Comparison of ENCODE assay signal across 8 cellular contexts in genomic region chr2:74472086-74472944, GRCh38. TPM values are rescaled to one million over a fixed set of nuclear protein-coding genes. Genes with fewer than 3 reads are reported as not detected.
DNase-seq lines count a peak whose midpoint lies in the region; ATAC-seq lines count a peak whose summit lies in the region.

Gene MRPL53, minus strand, starts transcription at chr2:74472680. Its CDS starts 20 bp downstream, at chr2:74472660.

- H3K4me3 ChIP-seq in HUES6 (ENCODE audit: low read depth, low read length), result peak within 1 kb of the TSS; percentile 86
- H3K4me3 ChIP-seq in mononuclear cell (ENCODE audit: low read length), result peak within 1 kb of the TSS; percentile 73

- H3K27me3 ChIP-seq in HUES6 (ENCODE audit: control insufficient read depth, insufficient read depth, low read length) (no peaks in the 10 kb centered on the region), mononuclear cell (ENCODE audit: insufficient read depth, low read length) (no peaks in the 10 kb centered on the region)

- in situ Hi-C loops in Caki2 (cut with HindIII; ENCODE audit: low pct_unique_long_range_greater_than_20kb, low sequenced_read_pairs), result no loop called here

- DNase-seq in Caki2 (ENCODE audit: low read depth), result peak; percentile 88
- peak; percentile 94 for DNase-seq in OCI-M1 (lab: John Stamatoyannopoulos, UW)
- DNase-seq in activated T-cell treated with anti-CD3 and anti-CD28 coated beads for 1 hour (ENCODE audit: low read depth), result peak; percentile 99
- peak; percentile 76 for DNase-seq in epidermal melanocyte (ENCODE audit: insufficient read length, low spot score)
- peak; percentile 92 for DNase-seq in stimulated activated CD8-positive, alpha-beta memory T cell treated with anti-CD3 and anti-CD28 coated beads, Interleukin-2, amount 100 ng/mL, for 48 hours (ENCODE audit: low read depth in 2 of 2)

- peak; percentile 82 for ATAC-seq in GM21381 (IDR thresholded peaks at IDR 0.05; ENCODE audit: unreplicated experiment)

- H3K9ac ChIP-seq in HUES6 (ENCODE audit: low read length), result peak within 1 kb of the TSS; percentile 89

- peak within 1 kb of the TSS; percentile 12 for H3K27ac ChIP-seq in HUES6 (ENCODE audit: low read depth, low read length)

- H3K36me3 ChIP-seq in HUES6 (ENCODE audit: control insufficient read depth, insufficient read depth, low read length), result peaks cover 17% of the 10 kb centered on the region

- no peaks in the 10 kb centered on the region for H3K9me3 ChIP-seq in HUES6 (ENCODE audit: control insufficient read depth, insufficient read depth, low read depth, low read length)
- H3K9me3 ChIP-seq in mononuclear cell (ENCODE audit: low read depth, low read length), result no peaks in the 10 kb centered on the region

- H3K4me1 ChIP-seq in HUES6 (ENCODE audit: control insufficient read depth, insufficient read depth, low read length), result no peaks in the 10 kb centered on the region
- H3K4me1 ChIP-seq in mononuclear cell (ENCODE audit: insufficient read depth, low read length), result peaks cover 31% of the 10 kb centered on the region

RNA-seq across cellular contexts. Expression of gene MRPL53, which starts in this region (rescaled TPM):
- 54.0 and 123 TPM in 2 replicates for total RNA-seq in Caki2 (2014; rRNA removed; shearing (Covaris generic); ENCODE audit: low replicate concordance)
- total RNA-seq in mononuclear cell, result 8.3 TPM

Comparison
In these comparisons a context has a peak if more than half of its experiments do, and no peak if none do; other contexts are left out.
1. Peak in every context shown above with its lines: DNase-seq, ATAC-seq, H3K4me3 ChIP-seq and H3K27ac ChIP-seq.